8 cellular contexts compared by ENCODE assay signal in the genomic region with DNA sequence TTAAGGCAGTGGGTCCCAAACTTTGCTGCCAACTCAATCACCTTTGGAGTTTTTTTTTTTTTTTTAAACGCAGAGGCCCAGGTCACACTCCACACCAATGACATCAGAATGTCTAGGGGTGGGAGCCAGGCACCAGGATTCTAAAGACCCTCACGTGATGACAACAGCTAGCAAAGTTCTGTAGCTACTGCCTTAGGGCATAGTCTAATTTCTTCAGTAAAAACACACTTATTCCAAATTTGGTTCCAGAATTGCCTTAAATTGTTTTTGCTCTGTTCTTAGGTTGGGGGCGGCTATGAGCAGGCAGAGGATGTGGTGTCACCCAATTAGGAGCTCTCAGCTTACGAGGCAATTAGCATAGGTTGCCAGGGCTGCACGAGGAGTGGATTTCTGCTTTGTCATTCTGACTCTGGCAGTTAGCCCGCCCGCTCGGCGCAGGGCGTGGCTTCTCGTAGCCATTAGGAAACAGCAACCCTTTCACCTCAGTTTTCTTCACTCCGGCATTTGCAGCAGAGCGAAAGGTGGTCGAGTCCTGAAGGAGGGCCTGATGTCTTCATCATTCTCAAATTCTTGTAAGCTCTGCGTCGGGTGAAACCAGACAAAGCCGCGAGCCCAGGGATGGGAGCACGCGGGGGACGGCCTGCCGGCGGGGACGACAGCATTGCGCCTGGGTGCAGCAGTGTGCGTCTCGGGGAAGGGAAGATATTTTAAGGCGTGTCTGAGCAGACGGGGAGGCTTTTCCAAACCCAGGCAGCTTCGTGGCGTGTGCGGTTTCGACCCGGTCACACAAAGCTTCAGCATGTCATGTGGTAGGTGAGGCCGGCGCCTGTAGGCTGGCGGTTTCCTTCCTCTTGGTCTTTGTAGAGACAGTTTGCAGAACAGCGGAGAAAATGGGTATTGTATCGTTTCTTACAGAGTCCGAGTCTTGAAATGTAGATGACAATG. TPM values are rescaled to one million over a fixed set of nuclear protein-coding genes. Genes with fewer than 3 reads are reported as not detected.
DNase-seq lines count a peak whose midpoint lies in the region; ATAC-seq, FAIRE-seq and TF ChIP-seq lines count a peak whose summit lies in the region.

No MANE protein-coding gene starts in this region.

- peak overlapping the region; percentile 50 for H3K9ac ChIP-seq in rectal smooth muscle tissue (ENCODE audit: low read length)

- H3K27me3 ChIP-seq in hepatocyte (no peaks in the 10 kb centered on the region), rectal smooth muscle tissue (ENCODE audit: control insufficient read depth, insufficient read depth, low read length) (no peaks in the 10 kb centered on the region)

- under 1% methylated on average over 39 of the region's 40 CpGs for WGBS in hepatocyte (ENCODE audit: low lambda C conversion rate, missing lambda C conversion rate)

- no peak for TF ChIP-seq CTCF in astrocyte of the cerebellum (IDR thresholded peaks at IDR 0.05; ENCODE audit: low read depth, low read length, missing control alignments)
- TF ChIP-seq CTCF in hepatocyte (IDR thresholded peaks at IDR 0.05; ENCODE audit: poor library complexity): no peak

- H3K4me2 ChIP-seq in hepatocyte: peak overlapping the region; percentile 86

- no peaks in the 10 kb centered on the region for H3K9me2 ChIP-seq in hepatocyte (replicated peaks; ENCODE audit: insufficient read depth)

- peaks cover 38% of the 10 kb centered on the region for H3K79me2 ChIP-seq in hepatocyte

- DNase-seq in GM18507 (ENCODE audit: extremely low spot score, insufficient read length, low read depth) (peak; percentile 74), NCI-H187 treated with DMSO at 0.1 percent for 48 hours (lab: John Stamatoyannopoulos, UW) (peak; percentile 79), T-helper 9 cell (peak; percentile 74), astrocyte of the cerebellum (ENCODE audit: low read depth) (peak; percentile 91), hepatocyte (ENCODE audit: low spot score) (peak; percentile 95), cortex of kidney (lab: John Stamatoyannopoulos, UW) (no peak)

- peaks cover 17% of the 10 kb centered on the region for H3K4me1 ChIP-seq in hepatocyte (ENCODE audit: insufficient read depth)
- peaks cover 8% of the 10 kb centered on the region for H3K4me1 ChIP-seq in rectal smooth muscle tissue (ENCODE audit: control insufficient read depth, insufficient read depth, low read length)

- H2AFZ ChIP-seq in hepatocyte: peak overlapping the region; percentile 58

- no peaks in the 10 kb centered on the region for H3K9me3 ChIP-seq in hepatocyte (ENCODE audit: low read depth)

- peaks cover 16% of the 10 kb centered on the region for H4K20me1 ChIP-seq in hepatocyte (ENCODE audit: insufficient read depth, poor library complexity, severe bottlenecking)

- H3K4me3 ChIP-seq in astrocyte of the cerebellum (ENCODE audit: low read depth, low read length) (peak overlapping the region; percentile 74), hepatocyte (peak overlapping the region; percentile 78), rectal smooth muscle tissue (ENCODE audit: low read length) (peak overlapping the region; percentile 75)

- in situ Hi-C loops in astrocyte of the cerebellum (cut with HindIII; ENCODE audit: low sequenced_read_pairs): no loop called here

- H3K27ac ChIP-seq in hepatocyte (peak overlapping the region; percentile 95), rectal smooth muscle tissue (ENCODE audit: low read depth, low read length) (peak overlapping the region; percentile 94)

- peak; percentile 85 for ATAC-seq in HG02970 (IDR thresholded peaks at IDR 0.05; ENCODE audit: low FRiP score, unreplicated experiment)

- peak; percentile 95 for FAIRE-seq in GM18507 (lab: Jason Lieb, UNC)

- H3K36me3 ChIP-seq in hepatocyte (replicated peaks; ENCODE audit: insufficient read depth, low read depth) (no peaks in the 10 kb centered on the region), rectal smooth muscle tissue (ENCODE audit: control insufficient read depth, insufficient read depth, low read length) (peaks cover under 1% of the 10 kb centered on the region)

RNA-seq across cellular contexts. Expression of a gene that starts 16.7 kb away (rescaled TPM):
- 8.0 and 10.1 TPM in 2 replicates for total RNA-seq in hepatocyte
- polyA plus RNA-seq in hepatocyte: 1.7 and 3.8 TPM in 2 replicates
